ENCODE assay signal across 1 cellular context in genomic region chr15:81117136-81117535, GRCh38.
TF ChIP-seq lines count a peak whose summit lies in the region.

No MANE protein-coding gene starts in this region.

TF ChIP-seq in IMR-90, 13 proteins besides CTCF, POLR2A, EP300 and RAD21 (continued from another document):
- peak; percentile 89 for TF ChIP-seq CEBPB (IDR thresholded peaks at IDR 0.05; ENCODE audit: low read depth, low read length)
